In genomic region chr4:120066525-120067333, GRCh38 we compare ENCODE assay signal across 8 cellular contexts. TPM values are rescaled to one million over a fixed set of nuclear protein-coding genes. Genes with fewer than 3 reads are reported as not detected.
DNase-seq lines count a peak whose midpoint lies in the region; ATAC-seq and TF ChIP-seq lines count a peak whose summit lies in the region.

MAD2L1 (minus strand) TSS chr4:120066848; CDS start chr4:120066734, 114 bp downstream.

- ATAC-seq in HG02759 (IDR thresholded peaks at IDR 0.05; ENCODE audit: unreplicated experiment) (peak; percentile 85), Right ventricle myocardium inferior (peak; percentile 99)

- H3K27me3 ChIP-seq in ovary (no peaks in the 10 kb centered on the region), tibial artery (no peaks in the 10 kb centered on the region)

- peaks cover 4% of the 10 kb centered on the region for H3K4me1 ChIP-seq in ovary (ENCODE audit: insufficient read depth)
- peaks cover 0 to 23% (median 15%) of the 10 kb centered on the region in 4 donors for H3K4me1 ChIP-seq in tibial artery

- DNase-seq in GM12864 (ENCODE audit: low read depth), result peak; percentile 94
- peak; percentile 97 to 99 (median 98) for DNase-seq in NCI-H1417 (lab: John Stamatoyannopoulos, UW)
- DNase-seq in SW 1271 (lab: John Stamatoyannopoulos, UW), result peak; percentile 90 to 91
- peak; percentile 98 for DNase-seq in activated naive CD8-positive, alpha-beta T cell treated with anti-CD3 and anti-CD28 coated beads, Interleukin-2, amount 50 U/mL, for 16 hours (ENCODE audit: low read depth, low spot score)
- DNase-seq in Right ventricle myocardium inferior (ENCODE audit: missing footprints), result peak; percentile 100
- DNase-seq in ovary, result peak; percentile 98 to 99 (median 98)
- peak; percentile 99 for DNase-seq in tibial artery

- TF ChIP-seq EP300 in ovary (IDR thresholded peaks at IDR 0.05), result no peak

- no peak for TF ChIP-seq CTCF in GM12864 (IDR thresholded peaks at IDR 0.05; ENCODE audit: low read depth, low read length, missing control alignments)
- no peak for TF ChIP-seq CTCF in ovary (IDR thresholded peaks at IDR 0.05)
- TF ChIP-seq CTCF in tibial artery (IDR thresholded peaks at IDR 0.05), result no peak

- H3K9me3 ChIP-seq in ovary (no peaks in the 10 kb centered on the region), tibial artery (no peaks in the 10 kb centered on the region)

- 0 to 1% (median 1%) methylated on average over 41 to 64 of the region's 64 CpGs for WGBS in ovary, 3 donors

- no peaks in the 10 kb centered on the region for H3K36me3 ChIP-seq in ovary
- no peaks in the 10 kb centered on the region for H3K36me3 ChIP-seq in tibial artery

- H3K4me3 ChIP-seq in GM12864 (ENCODE audit: low read depth, low read length), result peak within 1 kb of the TSS; percentile 81
- H3K4me3 ChIP-seq in ovary, result peak within 1 kb of the TSS; percentile 82
- peak within 1 kb of the TSS; percentile 67 to 69 for H3K4me3 ChIP-seq in tibial artery

- TF ChIP-seq POLR2A in ovary (IDR thresholded peaks at IDR 0.05), result peak; percentile 93

- intact Hi-C loops in Right ventricle myocardium inferior (cut with DNase I), result no loop called here
- intact Hi-C loops in ovary (cut with DNase I), result no loop called here
- intact Hi-C loops in tibial artery (cut with DNase I; ENCODE audit: low total_unique reads), result no loop called here

- H3K27ac ChIP-seq in ovary (peak within 1 kb of the TSS; percentile 68 to 94), tibial artery (peak within 1 kb of the TSS; percentile 93 to 97)

RNA-seq across cellular contexts. Expression of gene MAD2L1, which starts in this region (rescaled TPM):
- 1.4 TPM for total RNA-seq in Right ventricle myocardium inferior
- total RNA-seq in ovary, result 1 to 10 TPM in 6 of 7 donors, under 1 TPM in 1; 0.95 to 5.2 (median 1.9) TPM
- polyA plus RNA-seq in ovary, result 1 to 10 TPM; 3.8 to 4.0 TPM

Comparison
In these comparisons a context has a peak if more than half of its experiments do, and no peak if none do; other contexts are left out.
1. Peak in every context shown above with its lines: DNase-seq, ATAC-seq, H3K4me3 ChIP-seq and H3K27ac ChIP-seq.